8 cellular contexts compared by ENCODE assay signal in the genomic region with DNA sequence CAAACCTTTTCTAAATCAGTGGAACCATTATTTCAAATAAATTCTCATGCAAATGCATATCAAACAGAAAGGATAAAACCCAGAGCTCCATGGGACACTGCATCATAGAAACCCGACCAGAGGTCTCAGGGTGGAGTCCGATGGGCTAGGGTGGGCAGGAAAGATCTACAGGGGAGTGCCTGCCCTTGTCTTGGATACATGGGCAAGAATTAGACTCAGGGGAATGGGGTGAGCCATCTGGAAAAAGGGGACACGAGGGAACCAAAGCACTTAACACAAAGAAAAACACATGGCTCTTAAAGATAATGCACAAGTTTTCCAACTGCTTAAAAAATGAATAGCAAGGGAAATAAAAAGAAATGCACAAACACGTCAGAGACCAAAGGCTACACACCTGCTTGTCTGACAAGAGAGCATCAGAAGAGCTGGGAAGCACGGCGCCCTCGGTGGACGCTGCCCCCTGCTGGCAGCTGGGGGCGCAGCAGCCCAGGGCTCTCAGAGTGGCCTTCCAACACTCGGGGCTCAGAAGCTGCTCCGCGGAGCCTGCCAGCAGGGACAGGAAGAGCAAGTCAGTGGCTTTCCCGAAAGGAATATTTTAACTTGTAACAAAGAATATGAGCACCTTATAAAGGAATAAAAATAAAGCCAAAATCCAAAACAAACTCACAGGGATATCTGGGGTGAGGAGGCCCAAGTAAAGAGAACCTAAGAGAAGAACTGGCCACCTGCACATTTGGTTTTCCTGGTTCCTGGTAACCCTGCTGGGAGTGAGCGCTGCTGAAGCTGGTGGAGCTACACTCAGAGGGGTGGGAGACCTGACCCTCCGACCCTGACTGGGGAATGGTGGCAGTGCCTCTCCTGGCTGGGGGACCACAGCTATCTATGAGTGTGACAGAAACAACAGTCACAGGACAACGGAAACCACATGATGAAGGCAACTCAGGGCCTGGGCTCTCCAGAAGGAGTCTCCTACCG. TPM values are rescaled to one million over a fixed set of nuclear protein-coding genes. Genes with fewer than 3 reads are reported as not detected.
A peak's percentile ranks its signal among the peaks of the same experiment; 100 is the strongest.
DNase-seq lines count a peak whose midpoint lies in the region; ATAC-seq and TF ChIP-seq lines count a peak whose summit lies in the region.

No MANE protein-coding gene starts in this region.

- peak overlapping the region in 4 of 6 donors; percentile 22 to 86 (median 64) for H3K27ac Mint-ChIP-seq in naive B cell
- peak overlapping the region; percentile 58 for H3K27ac Mint-ChIP-seq in stimulated activated effector memory CD8-positive, alpha-beta T cell treated with anti-CD3 and anti-CD28 coated beads, Interleukin-12 subunit alpha, Interleukin-12 subunit beta, amount 100 ng/mL, for 72 hours

- H3K4me3 ChIP-seq in epithelial cell of proximal tubule (ENCODE audit: low read depth, low read length), result no peak overlapping the region

- ATAC-seq in GM19043 (IDR thresholded peaks at IDR 0.05; ENCODE audit: low read depth, unreplicated experiment), result peak; percentile 89
- ATAC-seq in HG03378 (IDR thresholded peaks at IDR 0.05; ENCODE audit: unreplicated experiment), result peak; percentile 57
- ATAC-seq in naive B cell (ENCODE audit: low read depth in 2 of 2), result peak; percentile 68 to 88
- ATAC-seq in stimulated activated effector memory CD8-positive, alpha-beta T cell treated with anti-CD3 and anti-CD28 coated beads, Interleukin-12 subunit alpha, Interleukin-12 subunit beta, amount 100 ng/mL, for 72 hours, result peak; percentile 90

- peaks cover 17 to 20% of the 10 kb centered on the region in 2 donors for H3K36me3 Mint-ChIP-seq in naive B cell
- peaks cover 90% of the 10 kb centered on the region for H3K36me3 Mint-ChIP-seq in stimulated activated effector memory CD8-positive, alpha-beta T cell treated with anti-CD3 and anti-CD28 coated beads, Interleukin-12 subunit alpha, Interleukin-12 subunit beta, amount 100 ng/mL, for 72 hours

- H3K4me3 Mint-ChIP-seq in naive B cell, result no peak overlapping the region
- H3K4me3 Mint-ChIP-seq in stimulated activated effector memory CD8-positive, alpha-beta T cell treated with anti-CD3 and anti-CD28 coated beads, Interleukin-12 subunit alpha, Interleukin-12 subunit beta, amount 100 ng/mL, for 72 hours, result no peak overlapping the region

- H3K9me3 Mint-ChIP-seq in naive B cell, result peaks cover 0 to 5% (median 2%) of the 10 kb centered on the region in 7 donors
- peaks cover 6% of the 10 kb centered on the region for H3K9me3 Mint-ChIP-seq in stimulated activated effector memory CD8-positive, alpha-beta T cell treated with anti-CD3 and anti-CD28 coated beads, Interleukin-12 subunit alpha, Interleukin-12 subunit beta, amount 100 ng/mL, for 72 hours

- DNase-seq in C1 segment of cervical spinal cord (lab: John Stamatoyannopoulos, UW) (peak; percentile 1 to 75 (median 33)), NOMO-1 treated with dmso at 0.1 percent for 144 hours (lab: John Stamatoyannopoulos, UW; ENCODE audit: unreplicated experiment) (peak; percentile 3), epithelial cell of proximal tubule (ENCODE audit: low read depth) (no peak), naive B cell (peak; percentile 43)
- DNase-seq in activated CD8-positive, alpha-beta memory T cell treated with anti-CD3 and anti-CD28 coated beads, Interleukin-2, amount 50 U/mL, for 4 hours, result peak; percentile 77
- DNase-seq in stimulated activated effector memory CD8-positive, alpha-beta T cell treated with anti-CD3 and anti-CD28 coated beads, Interleukin-12 subunit alpha, Interleukin-12 subunit beta, amount 100 ng/mL, for 72 hours (ENCODE audit: low spot score in 2 of 2), result peak; percentile 71 to 84

- no peaks in the 10 kb centered on the region for H3K27me3 Mint-ChIP-seq in naive B cell

- H3K4me1 Mint-ChIP-seq in naive B cell, result peaks cover 12 to 16% (median 13%) of the 10 kb centered on the region in 3 donors
- peaks cover 20% of the 10 kb centered on the region for H3K4me1 Mint-ChIP-seq in stimulated activated effector memory CD8-positive, alpha-beta T cell treated with anti-CD3 and anti-CD28 coated beads, Interleukin-12 subunit alpha, Interleukin-12 subunit beta, amount 100 ng/mL, for 72 hours

- TF ChIP-seq CTCF in epithelial cell of proximal tubule (conservative IDR thresholded peaks at IDR 0.05; ENCODE audit: low read depth, low read length), result peak; percentile 95

RNA-seq across cellular contexts. Expression of gene SIGLEC15, which starts 54.5 kb away (rescaled TPM):
- total RNA-seq in epithelial cell of proximal tubule, result 9.4 and 13.5 TPM in 2 replicates
- polyA plus RNA-seq in naive B cell (ENCODE audit: low read depth in 6 of 6), result under 1 TPM in 3 of 6 donors, not detected in 3; 0.09 to 0.16 (median 0.13) TPM
